ENCODE assay signal across 21 cellular contexts in genomic region chr9:87699835-87700234, GRCh38. TPM values are rescaled to one million over a fixed set of nuclear protein-coding genes. Genes with fewer than 3 reads are reported as not detected.
DNase-seq lines count a peak whose midpoint lies in the region; ATAC-seq and TF ChIP-seq lines count a peak whose summit lies in the region.
"Had no signal": no experiment of that assay in that cellular context is flagged by ENCODE, and none has a peak within 500 bp of the region (broad histone marks: within the 10 kb centered on the region; RNA-seq: fewer than 3 reads in every experiment).

No MANE protein-coding gene starts in this region.

- H3K36me3 ChIP-seq in PC-3 (ENCODE audit: low read depth, low read length) (no peaks in the 10 kb centered on the region), gastrocnemius medialis (no peaks in the 10 kb centered on the region)

- H3K4me3 Mint-ChIP-seq in mesothelial cell of epicardium: no peak overlapping the region
- H3K4me3 Mint-ChIP-seq: CD4-positive, CD25-positive, alpha-beta regulatory T cell had no signal

- peaks cover 37% of the 10 kb centered on the region for H3K4me1 Mint-ChIP-seq in mesothelial cell of epicardium

- TF ChIP-seq CTCF in PC-3 (conservative IDR thresholded peaks at IDR 0.05; ENCODE audit: low read depth, low read length) (no peak), epithelial cell of esophagus (IDR thresholded peaks at IDR 0.05; ENCODE audit: insufficient read depth, low read depth, low read length, missing control alignments) (no peak), mesothelial cell of epicardium (IDR thresholded peaks at IDR 0.05; ENCODE audit: unreplicated experiment) (no peak), gastrocnemius medialis (IDR thresholded peaks at IDR 0.05 in 4 of 5, conservative IDR thresholded peaks at IDR 0.05 in 1 of 5) (no peak)

- no peaks in the 10 kb centered on the region for H3K79me2 ChIP-seq in PC-3 (ENCODE audit: low read length)

- no peak overlapping the region for H3K4me2 ChIP-seq in PC-3 (ENCODE audit: low read length)
- H3K4me2 ChIP-seq: PC-9 had no signal

- POLR2A ChIA-PET in PC-3 (lab: Charles Lee; ENCODE audit: unreplicated experiment): no interaction called here

- no peak overlapping the region for H2AFZ ChIP-seq in PC-3 (ENCODE audit: low read length)
- H2AFZ ChIP-seq: PC-9 had no signal

- in situ Hi-C loops in gastrocnemius medialis (cut with MboI; ENCODE audit: low sequenced_read_pairs in 4 of 4): no loop called here

- H3K27ac Mint-ChIP-seq in mesothelial cell of epicardium: peak overlapping the region; percentile 92

- H3K9me2 ChIP-seq in PC-3 (replicated peaks; ENCODE audit: low read length): no peaks in the 10 kb centered on the region

- H3K27me3 ChIP-seq in PC-3 (ENCODE audit: low read length): no peaks in the 10 kb centered on the region
- no peaks in the 10 kb centered on the region for H3K27me3 ChIP-seq in gastrocnemius medialis

- H3K4me1 ChIP-seq in PC-3 (ENCODE audit: insufficient read depth, low read length): peaks cover 19% of the 10 kb centered on the region; the same call in 1 of the 2 replicates
- no peaks in the 10 kb centered on the region for H3K4me1 ChIP-seq in gastrocnemius medialis

- peaks cover 46% of the 10 kb centered on the region for H3K36me3 Mint-ChIP-seq in mesothelial cell of epicardium
- H3K36me3 Mint-ChIP-seq: CD4-positive, CD25-positive, alpha-beta regulatory T cell had no signal

- no TSS peak for BruUV-seq in PC-3 (replicated peaks; lab: Mats Ljungman, UMichigan)

- H3K9ac ChIP-seq in PC-3 (ENCODE audit: low read length): no peak overlapping the region

- H3K4me3 ChIP-seq in PC-3 (ENCODE audit: low read length) (no peak overlapping the region), epithelial cell of esophagus (ENCODE audit: low read length) (no peak overlapping the region), gastrocnemius medialis (no peak overlapping the region)
- H3K4me3 ChIP-seq: K562, PC-9 had no signal

- H3K9me3 ChIP-seq in PC-3 (ENCODE audit: low read length) (no peaks in the 10 kb centered on the region), gastrocnemius medialis (no peaks in the 10 kb centered on the region)

- H3K9me3 Mint-ChIP-seq in mesothelial cell of epicardium: no peaks in the 10 kb centered on the region

- no peak overlapping the region for H3K27ac ChIP-seq in PC-3 (ENCODE audit: low read length)
- no peak overlapping the region for H3K27ac ChIP-seq in gastrocnemius medialis
- H3K27ac ChIP-seq: PC-9 had no signal

- intact Hi-C loops in PC-3 (cut with micrococcal nuclease): no loop called here
- intact Hi-C loops in gastrocnemius medialis (cut with DNase I; ENCODE audit: low total_unique reads): no loop called here

- H3K27me3 Mint-ChIP-seq in mesothelial cell of epicardium (ENCODE audit: low read depth): no peaks in the 10 kb centered on the region
- H3K27me3 Mint-ChIP-seq: CD4-positive, CD25-positive, alpha-beta regulatory T cell had no signal

- peak; percentile 35 for DNase-seq in EL
- DNase-seq in PC-3: peak; percentile 48
- peak; percentile 70 for DNase-seq in epithelial cell of esophagus (ENCODE audit: low read depth)
- DNase-seq in mesothelial cell of epicardium (ENCODE audit: low spot score in 2 of 2, unreplicated experiment in 2 of 2): no peak
- DNase-seq in gastrocnemius medialis: no peak
- no peak for DNase-seq in nucleus accumbens (lab: John Stamatoyannopoulos, UW)
- DNase-seq in activated CD4-positive, alpha-beta T cell treated with anti-CD3 and anti-CD28 coated beads, Interleukin-2, amount 50 U/mL, for 1 hour: no peak
- DNase-seq: 8988T; CD4-positive, CD25-positive, alpha-beta regulatory T cell; COR-L47; DMS 273 treated with DMSO at 0.1 percent for 48 hours; DND-41; GDM1; GOT3; MV-4-11; NCI-H187 treated with DMSO at 0.1 percent for 48 hours; NCI-H226; NCI-H524; PC-9 had no signal

- H4K20me1 ChIP-seq in PC-3 (ENCODE audit: low read length): no peaks in the 10 kb centered on the region

- CTCF ChIA-PET in PC-3 (lab: Charles Lee): no interaction called here

- TF ChIP-seq POLR2A in gastrocnemius medialis (IDR thresholded peaks at IDR 0.05): no peak

- no peaks in the 10 kb centered on the region for H3F3A ChIP-seq in PC-3 (ENCODE audit: low read length, unreplicated experiment)

- ATAC-seq in PC-3: no peak; the same call in 1 of the 2 replicates
- ATAC-seq in gastrocnemius medialis: no peak
- ATAC-seq in SK-N-SH treated with all-trans-retinoic acid at 6 μM for 48 hours: no peak
- ATAC-seq: K562 had no signal

TF ChIP-seq in SK-N-SH treated with all-trans-retinoic acid at 6 μM for 48 hours, 23 proteins besides CTCF, POLR2A, EP300 and RAD21:
- TF ChIP-seq ZNF70 (CRISPR knock-in tag; IDR thresholded peaks at IDR 0.05) (no peak), CSRNP3 (CRISPR knock-in tag; IDR thresholded peaks at IDR 0.05) (no peak), TOX (CRISPR knock-in tag; IDR thresholded peaks at IDR 0.05; ENCODE audit: borderline replicate concordance) (no peak), TCF4 (CRISPR knock-in tag; IDR thresholded peaks at IDR 0.05; ENCODE audit: borderline replicate concordance) (no peak), ESRRG (CRISPR knock-in tag; IDR thresholded peaks at IDR 0.05) (no peak)

RNA-seq across cellular contexts. Expression of gene CTSL, which starts 26.1 kb away (rescaled TPM):
- total RNA-seq in PC-3 (2014; rRNA removed): 63.2 and 71.7 TPM in 2 replicates
- 85.9 to 90.5 TPM (median 86.2 TPM) in 3 replicates for total RNA-seq in mesothelial cell of epicardium
- total RNA-seq in gastrocnemius medialis: 100 to 1,000 TPM in 1 of 4 donors, 10 to 100 TPM in 3; 37.3 to 110 (median 56.8) TPM

Comparison
In these comparisons a context has a peak if more than half of its experiments do, and no peak if none do; other contexts are left out.
1. DNase-seq: peak in EL (single experiment), PC-3 (single experiment) and epithelial cell of esophagus (single experiment); none in mesothelial cell of epicardium (0 of 2), gastrocnemius medialis (0 of 2), nucleus accumbens (0 of 56) and activated CD4-positive, alpha-beta T cell treated with anti-CD3 and anti-CD28 coated beads, Interleukin-2, amount 50 U/mL, for 1 hour (single experiment).